Comparison of ENCODE assay signal across 11 cellular contexts in genomic region chr11:9858822-9859221, GRCh38.
DNase-seq lines count a peak whose midpoint lies in the region; ATAC-seq, FAIRE-seq and TF ChIP-seq lines count a peak whose summit lies in the region.
"Had no signal": no experiment of that assay in that cellular context is flagged by ENCODE, and none has a peak within 500 bp of the region (broad histone marks: within the 10 kb centered on the region; RNA-seq: fewer than 3 reads in every experiment).

No MANE protein-coding gene starts in this region.

- H3K4me1 ChIP-seq in pancreas: peaks cover 9 to 13% (median 10%) of the 10 kb centered on the region in 3 donors
- H3K4me1 ChIP-seq in foreskin keratinocyte: no peaks in the 10 kb centered on the region

- intact Hi-C loops in activated CD4-positive, alpha-beta T cell treated with anti-CD3 and anti-CD28 coated beads, Interleukin-2, amount 10 ng/mL, durations not matched to agents 24 days and 14 days (cut with micrococcal nuclease): no loop called here
- intact Hi-C loops in pancreas (cut with DNase I): no loop called here

- TF ChIP-seq CTCF in astrocyte of the cerebellum (IDR thresholded peaks at IDR 0.05; ENCODE audit: low read depth, low read length, missing control alignments): no peak
- TF ChIP-seq CTCF in pancreas (IDR thresholded peaks at IDR 0.05): no peak
- no peak for TF ChIP-seq CTCF in foreskin keratinocyte (conservative IDR thresholded peaks at IDR 0.05)
- TF ChIP-seq CTCF in WERI-Rb-1 (IDR thresholded peaks at IDR 0.05; ENCODE audit: low read depth, low read length): no peak

- peak overlapping the region; percentile 87 for H3K27ac Mint-ChIP-seq in activated CD4-positive, alpha-beta T cell treated with anti-CD3 and anti-CD28 coated beads, Interleukin-2, amount 10 ng/mL, durations not matched to agents 24 days and 14 days

- peaks cover 4% of the 10 kb centered on the region for H3K9me3 Mint-ChIP-seq in activated CD4-positive, alpha-beta T cell treated with anti-CD3 and anti-CD28 coated beads, Interleukin-2, amount 10 ng/mL, durations not matched to agents 24 days and 14 days

- H3K27ac ChIP-seq in pancreas: no peak overlapping the region
- H3K27ac ChIP-seq in foreskin keratinocyte: no peak overlapping the region
- H3K27ac ChIP-seq in WERI-Rb-1: no peak overlapping the region

- WGBS in pancreas, 2 donors: 19 to 29% methylated on average over 2 of the region's 2 CpGs

- H3K36me3 ChIP-seq in pancreas: no peaks in the 10 kb centered on the region
- H3K36me3 ChIP-seq in WERI-Rb-1: peaks cover 16% of the 10 kb centered on the region

- in situ Hi-C loops in astrocyte of the cerebellum (cut with HindIII; ENCODE audit: low sequenced_read_pairs): no loop called here

- peak; percentile 78 for DNase-seq in activated CD4-positive, alpha-beta T cell treated with anti-CD3 and anti-CD28 coated beads, Interleukin-2, amount 10 ng/mL, durations not matched to agents 24 days and 14 days
- DNase-seq in activated CD4-positive, alpha-beta T cell treated with anti-CD3 and anti-CD28 coated beads for 48 hours: no peak
- peak; percentile 26 for DNase-seq in NCI-H2227 (lab: John Stamatoyannopoulos, UW; ENCODE audit: unreplicated experiment)
- DNase-seq in astrocyte of the cerebellum (ENCODE audit: low read depth): peak; percentile 64
- DNase-seq in pancreas: no peak
- no peak for DNase-seq in foreskin keratinocyte
- DNase-seq in occipital lobe (lab: John Stamatoyannopoulos, UW): no peak
- no peak for DNase-seq in WERI-Rb-1
- DNase-seq: NCI-H1105 treated with DMSO at 0.1 percent for 48 hours; stimulated activated CD4-positive, alpha-beta T cell treated with anti-CD3 and anti-CD28 coated beads, Interleukin-12 subunit alpha, Interleukin-12 subunit beta, amount 100 ng/mL, for 4 hours had no signal

- ATAC-seq in pancreas (peak in 3 of 4 donors; percentile 23 to 36 (median 27)), foreskin keratinocyte (no peak)

- H3K9me3 ChIP-seq in pancreas: no peaks in the 10 kb centered on the region
- no peaks in the 10 kb centered on the region for H3K9me3 ChIP-seq in WERI-Rb-1 (ENCODE audit: severe bottlenecking)

- peak overlapping the region; percentile 50 for H3K4me3 Mint-ChIP-seq in activated CD4-positive, alpha-beta T cell treated with anti-CD3 and anti-CD28 coated beads, Interleukin-2, amount 10 ng/mL, durations not matched to agents 24 days and 14 days

- H3K27me3 ChIP-seq in pancreas (no peaks in the 10 kb centered on the region), foreskin keratinocyte (no peaks in the 10 kb centered on the region), WERI-Rb-1 (ENCODE audit: insufficient read depth, low read depth, severe bottlenecking) (no peaks in the 10 kb centered on the region)

- H3K4me1 Mint-ChIP-seq in activated CD4-positive, alpha-beta T cell treated with anti-CD3 and anti-CD28 coated beads, Interleukin-2, amount 10 ng/mL, durations not matched to agents 24 days and 14 days: peaks cover 33% of the 10 kb centered on the region

- H3K27me3 Mint-ChIP-seq in activated CD4-positive, alpha-beta T cell treated with anti-CD3 and anti-CD28 coated beads, Interleukin-2, amount 10 ng/mL, durations not matched to agents 24 days and 14 days: no peaks in the 10 kb centered on the region

- FAIRE-seq in pancreas (lab: Jason Lieb, UNC): no peak
- FAIRE-seq: colon had no signal

- peaks cover 3% of the 10 kb centered on the region for H3K36me3 Mint-ChIP-seq in activated CD4-positive, alpha-beta T cell treated with anti-CD3 and anti-CD28 coated beads, Interleukin-2, amount 10 ng/mL, durations not matched to agents 24 days and 14 days (ENCODE audit: low read depth)

- H3K4me3 ChIP-seq in astrocyte of the cerebellum (ENCODE audit: low read depth, low read length): no peak overlapping the region
- no peak overlapping the region for H3K4me3 ChIP-seq in pancreas
- no peak overlapping the region for H3K4me3 ChIP-seq in WERI-Rb-1 (ENCODE audit: low read depth, low read length)

Comparison
In these comparisons a context has a peak if more than half of its experiments do, and no peak if none do; other contexts are left out.
1. DNase-seq: peak in activated CD4-positive, alpha-beta T cell treated with anti-CD3 and anti-CD28 coated beads, Interleukin-2, amount 10 ng/mL, durations not matched to agents 24 days and 14 days (single experiment), NCI-H2227 (single experiment) and astrocyte of the cerebellum (single experiment); none in activated CD4-positive, alpha-beta T cell treated with anti-CD3 and anti-CD28 coated beads for 48 hours (single experiment), pancreas (0 of 6), foreskin keratinocyte (0 of 2), occipital lobe (single experiment) and WERI-Rb-1 (single experiment).